In genomic region chr14:41607119-41607785, GRCh38 we compare ENCODE assay signal across 8 cellular contexts. TPM values are rescaled to one million over a fixed set of nuclear protein-coding genes. Genes with fewer than 3 reads are reported as not detected.
DNase-seq lines count a peak whose midpoint lies in the region; ATAC-seq and TF ChIP-seq lines count a peak whose summit lies in the region.

No MANE protein-coding gene starts in this region.

- H3K4me3 Mint-ChIP-seq in natural killer cell, result peak overlapping the region; percentile 21
- H3K4me3 Mint-ChIP-seq in natural killer cell treated with Interleukin-12 subunit alpha and Interleukin-12 subunit beta and Interleukin-15 and Interleukin-18, amount 100 ng/mL, for 72 hours, result no peak overlapping the region
- H3K4me3 Mint-ChIP-seq in activated CD4-positive, alpha-beta memory T cell treated with anti-CD3 and anti-CD28 coated beads for 36 hours, result peak overlapping the region; percentile 53

- H3K4me1 ChIP-seq in right atrium auricular region (peaks cover 0 to 19% of the 10 kb centered on the region in 2 donors), skeletal muscle tissue (ENCODE audit: control insufficient read depth in 3 of 3, insufficient read depth in 3 of 3, low read length in 3 of 3) (peaks cover 26 to 34% (median 29%) of the 10 kb centered on the region in 3 donors)

- CTCF ChIA-PET in activated CD4-positive, alpha-beta memory T cell treated with anti-CD3 and anti-CD28 coated beads for 36 hours (lab: Charles Lee), result no interaction called here

- H3K4me1 Mint-ChIP-seq in natural killer cell, result no peaks in the 10 kb centered on the region
- H3K4me1 Mint-ChIP-seq in natural killer cell treated with Interleukin-12 subunit alpha and Interleukin-12 subunit beta and Interleukin-15 and Interleukin-18, amount 100 ng/mL, for 72 hours (ENCODE audit: low read depth in 2 of 2), result peaks cover 0 to 2% of the 10 kb centered on the region in 2 donors
- peaks cover 38% of the 10 kb centered on the region for H3K4me1 Mint-ChIP-seq in activated CD4-positive, alpha-beta memory T cell treated with anti-CD3 and anti-CD28 coated beads for 36 hours (ENCODE audit: low read depth)

- H3K27me3 ChIP-seq in right atrium auricular region (peaks cover 3 to 5% of the 10 kb centered on the region in 2 donors), skeletal muscle tissue (ENCODE audit: control insufficient read depth in 3 of 3, insufficient read depth in 3 of 3, low read length in 3 of 3) (peaks cover 48 to 65% (median 59%) of the 10 kb centered on the region in 3 donors)

- TF ChIP-seq CTCF in natural killer cell (IDR thresholded peaks at IDR 0.05), result no peak
- TF ChIP-seq CTCF in right atrium auricular region (IDR thresholded peaks at IDR 0.05), result no peak

- ATAC-seq in natural killer cell (no peak), GM21526 (IDR thresholded peaks at IDR 0.05; ENCODE audit: low FRiP score, unreplicated experiment) (no peak)
- ATAC-seq in natural killer cell treated with Interleukin-12 subunit alpha and Interleukin-12 subunit beta and Interleukin-15 and Interleukin-18, amount 100 ng/mL, for 72 hours, result no peak
- ATAC-seq in activated CD4-positive, CD25-positive, alpha-beta regulatory T cell treated with anti-CD3 and anti-CD28 coated beads, Interleukin-2, amount 50 U/mL, for 24 hours, result no peak

- H3K27ac ChIP-seq in right atrium auricular region (peak overlapping the region; percentile 59 to 71), skeletal muscle tissue (ENCODE audit: low read depth, low read length) (no peak overlapping the region)

- peak overlapping the region in 2 of 3 donors; percentile 16 to 40 for H3K9ac ChIP-seq in skeletal muscle tissue (ENCODE audit: low read depth in 1 of 3, low read length in 3 of 3)

- H3K27ac Mint-ChIP-seq in natural killer cell, result no peak overlapping the region
- H3K27ac Mint-ChIP-seq in natural killer cell treated with Interleukin-12 subunit alpha and Interleukin-12 subunit beta and Interleukin-15 and Interleukin-18, amount 100 ng/mL, for 72 hours, result no peak overlapping the region
- H3K27ac Mint-ChIP-seq in activated CD4-positive, alpha-beta memory T cell treated with anti-CD3 and anti-CD28 coated beads for 36 hours, result no peak overlapping the region

- intact Hi-C loops in natural killer cell (cut with micrococcal nuclease), result no loop called here
- intact Hi-C loops in activated CD4-positive, alpha-beta memory T cell treated with anti-CD3 and anti-CD28 coated beads for 36 hours (cut with micrococcal nuclease), result no loop called here

- H3K9me3 Mint-ChIP-seq in natural killer cell, result peaks cover 5 to 6% of the 10 kb centered on the region in 2 donors
- no peaks in the 10 kb centered on the region for H3K9me3 Mint-ChIP-seq in natural killer cell treated with Interleukin-12 subunit alpha and Interleukin-12 subunit beta and Interleukin-15 and Interleukin-18, amount 100 ng/mL, for 72 hours
- no peaks in the 10 kb centered on the region for H3K9me3 Mint-ChIP-seq in activated CD4-positive, alpha-beta memory T cell treated with anti-CD3 and anti-CD28 coated beads for 36 hours

- H3K36me3 Mint-ChIP-seq in natural killer cell, result peaks cover 16% of the 10 kb centered on the region
- H3K36me3 Mint-ChIP-seq in natural killer cell treated with Interleukin-12 subunit alpha and Interleukin-12 subunit beta and Interleukin-15 and Interleukin-18, amount 100 ng/mL, for 72 hours, result peaks cover 11% of the 10 kb centered on the region
- H3K36me3 Mint-ChIP-seq in activated CD4-positive, alpha-beta memory T cell treated with anti-CD3 and anti-CD28 coated beads for 36 hours, result no peaks in the 10 kb centered on the region

- H3K4me3 ChIP-seq in right atrium auricular region (peak overlapping the region; percentile 45 to 62), skeletal muscle tissue (ENCODE audit: low read length in 3 of 3) (peak overlapping the region; percentile 70 to 80 (median 72))

- DNase-seq in natural killer cell (no peak), right atrium auricular region (ENCODE audit: low spot score) (no peak)
- no peak for DNase-seq in natural killer cell treated with Interleukin-12 subunit alpha and Interleukin-12 subunit beta and Interleukin-15 and Interleukin-18, amount 100 ng/mL, for 72 hours (ENCODE audit: low spot score)
- DNase-seq in activated CD4-positive, alpha-beta memory T cell treated with anti-CD3 and anti-CD28 coated beads for 36 hours, result no peak
- DNase-seq in activated CD4-positive, alpha-beta T cell treated with anti-CD3 and anti-CD28 coated beads for 1 hour, result no peak

- H3K36me3 ChIP-seq in right atrium auricular region, result no peaks in the 10 kb centered on the region
- no peaks in the 10 kb centered on the region for H3K36me3 ChIP-seq in skeletal muscle tissue (ENCODE audit: control insufficient read depth in 3 of 3, insufficient read depth in 3 of 3, low read length in 3 of 3)

- POLR2A ChIA-PET in activated CD4-positive, alpha-beta memory T cell treated with anti-CD3 and anti-CD28 coated beads for 36 hours (lab: Charles Lee), result no interaction called here

- no peaks in the 10 kb centered on the region for H3K9me3 ChIP-seq in right atrium auricular region
- H3K9me3 ChIP-seq in skeletal muscle tissue (ENCODE audit: control insufficient read depth in 3 of 3, low read length in 3 of 3), result no peaks in the 10 kb centered on the region

- H3K27me3 Mint-ChIP-seq in natural killer cell (ENCODE audit: low read depth in 2 of 2), result peaks cover 41 to 44% of the 10 kb centered on the region in 2 donors
- peaks cover 36 to 43% of the 10 kb centered on the region in 2 donors for H3K27me3 Mint-ChIP-seq in natural killer cell treated with Interleukin-12 subunit alpha and Interleukin-12 subunit beta and Interleukin-15 and Interleukin-18, amount 100 ng/mL, for 72 hours
- H3K27me3 Mint-ChIP-seq in activated CD4-positive, alpha-beta memory T cell treated with anti-CD3 and anti-CD28 coated beads for 36 hours, result peaks cover 66% of the 10 kb centered on the region

RNA-seq across cellular contexts. Expression of gene LRFN5, which starts 0.6 kb away (rescaled TPM):
- total RNA-seq in natural killer cell (not detected), right atrium auricular region (under 1 TPM; 0.26 to 0.39 TPM), skeletal muscle tissue (12.0 TPM)
- not detected for total RNA-seq in natural killer cell treated with Interleukin-12 subunit alpha and Interleukin-12 subunit beta and Interleukin-15 and Interleukin-18, amount 100 ng/mL, for 72 hours
- total RNA-seq in activated CD4-positive, alpha-beta memory T cell treated with anti-CD3 and anti-CD28 coated beads for 36 hours, result not detected
